Comparison of ENCODE assay signal across 13 cellular contexts in the genomic region with DNA sequence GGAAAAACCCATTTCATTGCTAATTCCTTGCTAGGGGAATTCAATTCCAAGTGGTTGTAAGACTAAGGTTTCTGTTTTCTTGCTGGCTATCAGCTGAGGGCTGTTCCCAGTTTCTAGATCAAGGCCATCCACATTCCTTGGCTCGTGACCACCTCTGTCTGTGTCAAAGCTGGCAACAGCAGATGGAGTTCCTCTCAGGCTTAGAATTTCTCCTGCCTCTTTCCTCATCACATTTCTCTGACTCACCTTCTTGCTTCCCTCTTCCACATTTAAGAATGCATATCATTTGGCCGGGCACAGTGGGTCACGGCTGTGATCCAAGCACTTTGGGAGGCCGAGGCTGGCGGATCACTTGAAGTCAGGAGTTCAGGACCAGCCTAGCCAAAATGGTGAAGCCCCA. TPM values are rescaled to one million over a fixed set of nuclear protein-coding genes. Genes with fewer than 3 reads are reported as not detected.
DNase-seq lines count a peak whose midpoint lies in the region; TF ChIP-seq lines count a peak whose summit lies in the region.
"Had no signal": no experiment of that assay in that cellular context is flagged by ENCODE, and none has a peak within 500 bp of the region (broad histone marks: within the 10 kb centered on the region; RNA-seq: fewer than 3 reads in every experiment).

No MANE protein-coding gene starts in this region.

- no peak overlapping the region for H3K4me3 ChIP-seq in fibroblast of pulmonary artery (replicated peaks; ENCODE audit: low read depth, low read length)
- H3K4me3 ChIP-seq in osteoblast (ENCODE audit: insufficient read depth, low read length): no peak overlapping the region
- no peak overlapping the region for H3K4me3 ChIP-seq in uterus

- H3K4me2 ChIP-seq in osteoblast (ENCODE audit: insufficient read depth, low read length): no peak overlapping the region

- no peaks in the 10 kb centered on the region for H3K79me2 ChIP-seq in osteoblast (ENCODE audit: insufficient read depth, low read length)

- H3K27ac ChIP-seq in osteoblast (ENCODE audit: low read depth, low read length) (no peak overlapping the region), uterus (no peak overlapping the region)

- DNase-seq in RPMI7951 (ENCODE audit: low read depth) (peak; percentile 7), fibroblast of pulmonary artery (ENCODE audit: low read depth) (peak; percentile 89), osteoblast (ENCODE audit: insufficient read length, low spot score, missing footprints) (peak; percentile 57), uterus (peak; percentile 69 to 78), NCI-H1048 (lab: John Stamatoyannopoulos, UW) (no peak), germinal center (ENCODE audit: low spot score) (no peak)
- DNase-seq in activated CD4-positive, alpha-beta T cell treated with anti-CD3 and anti-CD28 coated beads, Interleukin-2, amount 50 U/mL, for 1 hour: no peak
- DNase-seq: C1 segment of cervical spinal cord; H7; left colon; NCI-H2107; stimulated activated CD4-positive, alpha-beta T cell treated with anti-CD3 and anti-CD28 coated beads, Interleukin-4, amount 100 ng/mL, for 1 hour; T-cell had no signal

- H2AFZ ChIP-seq in osteoblast (ENCODE audit: low read length): no peak overlapping the region

- TF ChIP-seq CTCF in fibroblast of pulmonary artery (IDR thresholded peaks at IDR 0.05; ENCODE audit: low read length, missing control alignments): no peak
- TF ChIP-seq CTCF in osteoblast (IDR thresholded peaks at IDR 0.05; ENCODE audit: extremely low read depth, low read depth, low read length): no peak
- TF ChIP-seq CTCF in uterus (IDR thresholded peaks at IDR 0.05): no peak

- no peaks in the 10 kb centered on the region for H4K20me1 ChIP-seq in osteoblast (ENCODE audit: insufficient read depth, low read length)

- H3K9me3 ChIP-seq in osteoblast (ENCODE audit: low read depth, low read length) (no peaks in the 10 kb centered on the region), uterus (no peaks in the 10 kb centered on the region)

- H3K4me1 ChIP-seq in osteoblast (ENCODE audit: insufficient read depth, low read length) (no peaks in the 10 kb centered on the region), uterus (no peaks in the 10 kb centered on the region)

- TF ChIP-seq POLR2A in uterus (IDR thresholded peaks at IDR 0.05): no peak

- H3K27me3 ChIP-seq in osteoblast (ENCODE audit: insufficient read depth, low read length) (peaks cover 9% of the 10 kb centered on the region), uterus (no peaks in the 10 kb centered on the region)

- intact Hi-C loops in uterus (cut with DNase I; ENCODE audit: low total_unique reads): no loop called here

- H3K36me3 ChIP-seq in osteoblast (ENCODE audit: insufficient read depth, low read length) (no peaks in the 10 kb centered on the region), uterus (no peaks in the 10 kb centered on the region)

RNA-seq across cellular contexts. Expression of gene DAB2IP, which starts 19.0 kb away (rescaled TPM):
- total RNA-seq in RPMI7951 (2014; rRNA removed; shearing (Covaris generic)): 3.1 and 3.8 TPM in 2 replicates
- total RNA-seq in osteoblast (49.2 and 60.8 TPM in 2 replicates), uterus (100 to 1,000 TPM in 1 of 4 donors, 10 to 100 TPM in 3; 22.0 to 139 (median 31.6) TPM)

Comparison
In these comparisons a context has a peak if more than half of its experiments do, and no peak if none do; other contexts are left out.
1. DNase-seq: peak in RPMI7951 (single experiment), fibroblast of pulmonary artery (single experiment), osteoblast (single experiment) and uterus (2 of 2); none in NCI-H1048 (single experiment), activated CD4-positive, alpha-beta T cell treated with anti-CD3 and anti-CD28 coated beads, Interleukin-2, amount 50 U/mL, for 1 hour (single experiment) and germinal center (single experiment).